ENCODE assay signal across 22 cellular contexts in the genomic region with DNA sequence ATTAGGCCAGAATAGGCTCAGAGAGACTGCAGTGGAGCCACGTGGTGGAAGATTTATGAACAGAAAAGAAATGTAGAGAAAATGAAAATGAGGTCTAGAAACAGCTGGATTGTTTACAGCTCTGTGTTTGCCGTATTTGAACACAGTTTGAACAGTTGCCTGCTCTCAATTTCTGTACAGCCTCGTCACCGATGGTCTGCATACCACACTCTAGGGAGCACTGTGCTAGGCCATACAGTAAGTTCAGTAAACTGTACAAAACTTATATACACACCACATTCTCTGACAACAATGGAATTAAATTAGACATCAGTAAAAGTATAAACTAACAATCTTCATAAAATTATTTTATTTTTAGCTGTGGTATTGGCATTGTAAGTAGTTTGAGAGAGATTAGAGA. TPM values are rescaled to one million over a fixed set of nuclear protein-coding genes. Genes with fewer than 3 reads are reported as not detected.
"Had no signal": no experiment of that assay in that cellular context is flagged by ENCODE, and none has a peak within 500 bp of the region (broad histone marks: within the 10 kb centered on the region; RNA-seq: fewer than 3 reads in every experiment).

No MANE protein-coding gene starts in this region.

- H3K27ac ChIP-seq: HL-60, RWPE1 had no signal

- H3K9me3 ChIP-seq: SK-N-SH had no signal

- DNase-seq: Karpas-422, KG1, MM.1S, NCI-H1092 treated with DMSO at 0.1 percent for 48 hours, NCI-H1436, NCI-H187, NCI-H2029, NCI-H2081 treated with DMSO at 0.1 percent for 48 hours, NCI-H2171, NCI-H226, NCI-H446, NCI-H510A, NCI-H524 treated with DMSO at 0.1 percent for 48 hours, NCI-H69, NCI-H774, SHP77, SK-N-SH, SW 1271 had no signal

- H3K9ac ChIP-seq: SK-N-SH had no signal

- H3K4me2 ChIP-seq: SK-N-SH had no signal

RNA-seq across cellular contexts. Expression of gene CYP2E1, which starts 11.1 kb away (rescaled TPM):
- total RNA-seq: SK-MEL-5 had no signal

RNA-seq across cellular contexts. Expression of gene SYCE1, which starts 49.3 kb away (rescaled TPM):
- total RNA-seq: M059J, SK-MEL-5 had no signal
- polyA plus RNA-seq: SK-N-SH had no signal
